Comparison of ENCODE assay signal across 9 cellular contexts in genomic region chr3:125356140-125357026, GRCh38. TPM values are rescaled to one million over a fixed set of nuclear protein-coding genes. Genes with fewer than 3 reads are reported as not detected.
DNase-seq lines count a peak whose midpoint lies in the region; ATAC-seq and TF ChIP-seq lines count a peak whose summit lies in the region.
"Had no signal": no experiment of that assay in that cellular context is flagged by ENCODE, and none has a peak within 500 bp of the region (broad histone marks: within the 10 kb centered on the region; RNA-seq: fewer than 3 reads in every experiment).

No MANE protein-coding gene starts in this region.

- H3K4me1 ChIP-seq in esophagus (ENCODE audit: control insufficient read depth in 2 of 2, insufficient read depth in 2 of 2, low read length in 1 of 2) (peaks cover 0 to 3% of the 10 kb centered on the region in 2 donors), MM.1S (ENCODE audit: low read length) (no peaks in the 10 kb centered on the region)

- peaks cover 5% of the 10 kb centered on the region for H3K9me3 ChIP-seq in MG63
- no peaks in the 10 kb centered on the region for H3K9me3 ChIP-seq in esophagus (ENCODE audit: control insufficient read depth in 2 of 2, insufficient read depth in 1 of 2, low read depth in 1 of 2, low read length in 1 of 2)
- no peaks in the 10 kb centered on the region for H3K9me3 ChIP-seq in MM.1S (replicated peaks; ENCODE audit: insufficient read depth, low read length)

- DNase-seq in MG63 (no peak), pons (ENCODE audit: low spot score) (peak; percentile 40), iPS-NIHi7 (ENCODE audit: extremely low spot score) (no peak), MM.1S (no peak)

- no peak overlapping the region for H3K4me2 ChIP-seq in MM.1S (ENCODE audit: low read depth, low read length)
- H3K4me2 ChIP-seq: KMS-11 had no signal

- ATAC-seq in GM18868 (IDR thresholded peaks at IDR 0.05; ENCODE audit: unreplicated experiment): peak; percentile 16
- no peak for ATAC-seq in HG03565 (IDR thresholded peaks at IDR 0.05; ENCODE audit: unreplicated experiment)
- no peak for ATAC-seq in GM18858 (IDR thresholded peaks at IDR 0.05; ENCODE audit: unreplicated experiment)

- 31 to 36% methylated on average over 5 of the region's 5 CpGs for WGBS in esophagus, 2 donors

- H3K36me3 ChIP-seq in MG63 (peaks cover 31% of the 10 kb centered on the region), esophagus (ENCODE audit: control insufficient read depth in 2 of 2, insufficient read depth in 2 of 2, low read length in 1 of 2) (no peaks in the 10 kb centered on the region), MM.1S (replicated peaks; ENCODE audit: insufficient read depth, low read length) (no peaks in the 10 kb centered on the region)

- no peak overlapping the region for H2AFZ ChIP-seq in MM.1S (ENCODE audit: low read length)

- H3K9me2 ChIP-seq in MM.1S (replicated peaks; ENCODE audit: insufficient read depth, low read length): no peaks in the 10 kb centered on the region

- no peak for TF ChIP-seq CTCF in MM.1S (IDR thresholded peaks at IDR 0.05; ENCODE audit: low read length)

- H3F3A ChIP-seq in MM.1S (ENCODE audit: insufficient read depth, low read length): no peaks in the 10 kb centered on the region

- peaks cover 97% of the 10 kb centered on the region for H3K79me2 ChIP-seq in MM.1S (ENCODE audit: low read length)

- H3K27me3 ChIP-seq in MG63: no peaks in the 10 kb centered on the region
- H3K27me3 ChIP-seq in esophagus (ENCODE audit: control insufficient read depth in 1 of 2, insufficient read depth in 2 of 2, low read length in 2 of 2): no peaks in the 10 kb centered on the region
- no peaks in the 10 kb centered on the region for H3K27me3 ChIP-seq in MM.1S (replicated peaks; ENCODE audit: insufficient read depth, low read length)

- peak overlapping the region; percentile 16 to 24 for H3K27ac ChIP-seq in esophagus (ENCODE audit: low read depth in 2 of 2, low read length in 1 of 2)
- no peak overlapping the region for H3K27ac ChIP-seq in MM.1S (ENCODE audit: low read length)
- H3K27ac ChIP-seq: KMS-11 had no signal

- peaks cover 11% of the 10 kb centered on the region; the same call in 1 of the 2 replicates for H4K20me1 ChIP-seq in MM.1S (ENCODE audit: insufficient read depth, low read length)

- no peak overlapping the region for H3K9ac ChIP-seq in MM.1S (ENCODE audit: low read length)
- H3K9ac ChIP-seq: KMS-11 had no signal

- H3K4me3 ChIP-seq in MG63 (peak overlapping the region; percentile 21; the same call in 1 of the 2 replicates), esophagus (ENCODE audit: low read depth in 1 of 2, low read length in 2 of 2) (peak overlapping the region; percentile 60 to 79), MM.1S (ENCODE audit: low read length) (no peak overlapping the region)

RNA-seq across cellular contexts. Expression of gene ZNF148, which starts 18.7 kb away (rescaled TPM):
- 22.3 and 39.4 TPM in 2 replicates for total RNA-seq in MG63 (2014; rRNA removed; shearing (Covaris generic); ENCODE audit: low replicate concordance)
- 1 to 10 TPM; 2.6 to 3.6 TPM for polyA plus RNA-seq in esophagus
